Comparison of ENCODE assay signal across 1 cellular context in the genomic region with DNA sequence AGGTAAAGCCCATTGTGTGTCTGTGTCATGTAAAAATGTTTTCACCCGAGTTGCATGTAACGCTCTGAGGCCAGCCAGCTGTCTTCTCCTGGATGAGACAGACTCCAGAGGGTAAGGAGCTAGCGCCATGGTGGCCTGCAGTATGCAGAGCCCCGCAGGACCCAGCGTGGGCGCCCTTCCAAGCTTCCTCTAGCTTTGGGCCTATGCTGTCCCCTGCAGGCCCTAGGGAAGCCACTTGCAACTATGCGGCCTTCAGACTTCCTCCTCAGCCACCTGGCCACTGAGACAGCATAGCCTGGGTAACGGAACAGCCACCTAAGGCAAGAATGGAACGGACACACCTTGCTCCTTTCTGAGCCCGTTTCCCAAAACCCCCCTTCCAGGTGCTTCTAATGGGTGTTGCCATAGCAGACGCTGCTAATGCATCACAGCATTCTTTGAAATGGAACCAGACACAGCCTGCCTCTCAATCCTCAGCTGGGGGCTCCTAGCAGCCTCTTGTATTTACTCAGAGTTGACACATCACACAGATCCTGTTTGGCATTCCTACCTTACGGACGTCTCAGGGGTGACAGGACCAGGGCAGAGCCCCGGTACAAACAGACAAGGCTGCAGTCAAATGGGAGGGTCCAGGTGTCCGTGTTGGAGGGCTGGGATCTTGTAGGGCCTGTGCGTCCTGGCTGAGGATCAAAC.
TF ChIP-seq lines count a peak whose summit lies in the region.

No MANE protein-coding gene starts in this region.

TF ChIP-seq in GM23338, 12 proteins besides CTCF, POLR2A, EP300 and RAD21:
- TF ChIP-seq STAT1 (IDR thresholded peaks at IDR 0.05; ENCODE audit: unreplicated experiment), result no peak
- no peak for TF ChIP-seq JUNB (IDR thresholded peaks at IDR 0.05; ENCODE audit: unreplicated experiment)
